ENCODE assay signal across 1 cellular context in genomic region chr2:238167344-238167715, GRCh38.
TF ChIP-seq lines count a peak whose summit lies in the region.

No MANE protein-coding gene starts in this region.

TF ChIP-seq in HepG2, 621 proteins besides CTCF, POLR2A, EP300 and RAD21:
- TF ChIP-seq AGO2 (optimal IDR thresholded peaks at IDR 0.05; ENCODE audit: low read depth, low read length) (peak; percentile 3), HNF4G (IDR thresholded peaks at IDR 0.05; ENCODE audit: borderline replicate concordance, low read depth, low read length) (no peak), HNF4G (CRISPR knock-in tag; IDR thresholded peaks at IDR 0.05; ENCODE audit: borderline replicate concordance, low read depth) (no peak), ZNF143 (CRISPR knock-in tag; IDR thresholded peaks at IDR 0.05) (no peak)
